ENCODE assay signal across 10 cellular contexts in the genomic region with DNA sequence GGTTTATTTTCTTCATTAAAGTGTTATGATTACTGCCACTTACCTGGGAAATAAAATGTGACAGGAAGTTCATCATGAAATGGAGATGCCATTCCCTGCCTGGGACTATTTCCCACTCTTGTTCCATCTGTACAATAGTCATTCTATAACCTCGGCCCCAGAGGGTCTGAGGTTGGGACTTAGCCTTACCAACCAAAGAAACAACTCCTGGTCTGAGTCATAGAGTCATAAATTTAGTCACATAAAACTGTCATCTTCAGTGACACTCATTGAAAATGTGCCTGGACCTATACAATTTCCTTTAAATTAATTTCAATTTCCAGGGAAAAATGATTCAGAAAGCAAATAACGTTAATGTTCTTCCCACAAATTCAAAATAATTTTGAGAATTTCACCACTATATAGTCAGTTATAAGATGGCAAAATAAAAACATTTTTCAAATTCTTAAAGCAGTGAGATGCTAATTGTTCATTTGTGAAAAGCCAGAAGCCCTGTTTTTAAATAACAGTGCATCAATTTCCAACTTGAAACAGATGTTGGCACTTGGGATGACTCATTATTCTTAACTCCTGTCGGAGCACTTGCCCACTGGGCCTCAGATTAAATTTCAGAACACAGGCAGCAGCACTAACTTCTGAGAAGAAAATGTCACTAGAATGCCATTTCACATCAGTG.
DNase-seq lines count a peak whose midpoint lies in the region; ATAC-seq, FAIRE-seq and TF ChIP-seq lines count a peak whose summit lies in the region.
"Had no signal": no experiment of that assay in that cellular context is flagged by ENCODE, and none has a peak within 500 bp of the region (broad histone marks: within the 10 kb centered on the region; RNA-seq: fewer than 3 reads in every experiment).

No MANE protein-coding gene starts in this region.

- H3K9me3 ChIP-seq in colonic mucosa (no peaks in the 10 kb centered on the region), small intestine (ENCODE audit: control insufficient read depth, low read depth) (no peaks in the 10 kb centered on the region)

- no peaks in the 10 kb centered on the region for H3K27me3 Mint-ChIP-seq in activated naive CD8-positive, alpha-beta T cell treated with anti-CD3 and anti-CD28 coated beads, Interleukin-2, amount 50 U/mL, for 24 hours

- peaks cover 12% of the 10 kb centered on the region for H3K9me3 Mint-ChIP-seq in activated naive CD8-positive, alpha-beta T cell treated with anti-CD3 and anti-CD28 coated beads, Interleukin-2, amount 50 U/mL, for 24 hours

- no peak overlapping the region for H3K9ac ChIP-seq in colonic mucosa (ENCODE audit: low read depth in 2 of 2, low read length in 2 of 2)

- H3K36me3 ChIP-seq in colonic mucosa (no peaks in the 10 kb centered on the region), small intestine (ENCODE audit: control insufficient read depth in 2 of 2, insufficient read depth in 2 of 2, low read length in 2 of 2) (no peaks in the 10 kb centered on the region)

- H3K27ac Mint-ChIP-seq in activated naive CD8-positive, alpha-beta T cell treated with anti-CD3 and anti-CD28 coated beads, Interleukin-2, amount 50 U/mL, for 24 hours: peak overlapping the region; percentile 43
- H3K27ac Mint-ChIP-seq: mesothelial cell of epicardium had no signal

- H3K4me3 ChIP-seq in colonic mucosa: no peak overlapping the region
- no peak overlapping the region for H3K4me3 ChIP-seq in small intestine (ENCODE audit: low read depth in 1 of 2, low read length in 2 of 2)

- H3K4me1 ChIP-seq in colonic mucosa: no peaks in the 10 kb centered on the region
- no peaks in the 10 kb centered on the region for H3K4me1 ChIP-seq in small intestine (ENCODE audit: control insufficient read depth in 2 of 2, insufficient read depth in 1 of 2, low read depth in 1 of 2, low read length in 1 of 2)

- intact Hi-C loops in colonic mucosa (cut with DNase I): no loop called here

- H3K4me1 Mint-ChIP-seq in activated naive CD8-positive, alpha-beta T cell treated with anti-CD3 and anti-CD28 coated beads, Interleukin-2, amount 50 U/mL, for 24 hours: peaks cover 59% of the 10 kb centered on the region

- H3K27ac ChIP-seq in colonic mucosa (no peak overlapping the region), small intestine (ENCODE audit: low read depth in 1 of 2, low read length in 1 of 2) (no peak overlapping the region)

- peak overlapping the region; percentile 23 for H3K4me3 Mint-ChIP-seq in activated naive CD8-positive, alpha-beta T cell treated with anti-CD3 and anti-CD28 coated beads, Interleukin-2, amount 50 U/mL, for 24 hours
- H3K4me3 Mint-ChIP-seq: mesothelial cell of epicardium had no signal

- TF ChIP-seq CTCF in colonic mucosa (IDR thresholded peaks at IDR 0.05): no peak

- WGBS in small intestine, 3 donors: 37 to 50% (median 45%) methylated on average over 3 of the region's 3 CpGs

- DNase-seq in A172 (ENCODE audit: low spot score) (peak; percentile 88), colonic mucosa (no peak), small intestine (no peak), pons (ENCODE audit: low spot score) (no peak)
- DNase-seq in activated naive CD8-positive, alpha-beta T cell treated with anti-CD3 and anti-CD28 coated beads, Interleukin-2, amount 50 U/mL, for 24 hours: peak; percentile 27

- no peak for FAIRE-seq in small intestine (lab: Jason Lieb, UNC)
- FAIRE-seq: TTC549 had no signal

- H3K36me3 Mint-ChIP-seq in activated naive CD8-positive, alpha-beta T cell treated with anti-CD3 and anti-CD28 coated beads, Interleukin-2, amount 50 U/mL, for 24 hours (ENCODE audit: low read depth): peaks cover 11% of the 10 kb centered on the region

- ATAC-seq in GM19043 (IDR thresholded peaks at IDR 0.05; ENCODE audit: low read depth, unreplicated experiment) (peak; percentile 84), HG03108 (IDR thresholded peaks at IDR 0.05; ENCODE audit: unreplicated experiment) (peak; percentile 89), HG02970 (IDR thresholded peaks at IDR 0.05; ENCODE audit: low FRiP score, unreplicated experiment) (no peak)
- peak; percentile 80 for ATAC-seq in activated naive CD8-positive, alpha-beta T cell treated with anti-CD3 and anti-CD28 coated beads, Interleukin-2, amount 50 U/mL, for 24 hours

- H3K27me3 ChIP-seq in colonic mucosa: no peaks in the 10 kb centered on the region
- no peaks in the 10 kb centered on the region for H3K27me3 ChIP-seq in small intestine (ENCODE audit: control insufficient read depth in 2 of 2, insufficient read depth in 2 of 2, low read length in 2 of 2)

Comparison
In these comparisons a context has a peak if more than half of its experiments do, and no peak if none do; other contexts are left out.
1. DNase-seq: peak in A172 (single experiment) and activated naive CD8-positive, alpha-beta T cell treated with anti-CD3 and anti-CD28 coated beads, Interleukin-2, amount 50 U/mL, for 24 hours (single experiment); none in colonic mucosa (single experiment), small intestine (single experiment) and pons (single experiment).